8 cellular contexts compared by ENCODE assay signal in the genomic region with DNA sequence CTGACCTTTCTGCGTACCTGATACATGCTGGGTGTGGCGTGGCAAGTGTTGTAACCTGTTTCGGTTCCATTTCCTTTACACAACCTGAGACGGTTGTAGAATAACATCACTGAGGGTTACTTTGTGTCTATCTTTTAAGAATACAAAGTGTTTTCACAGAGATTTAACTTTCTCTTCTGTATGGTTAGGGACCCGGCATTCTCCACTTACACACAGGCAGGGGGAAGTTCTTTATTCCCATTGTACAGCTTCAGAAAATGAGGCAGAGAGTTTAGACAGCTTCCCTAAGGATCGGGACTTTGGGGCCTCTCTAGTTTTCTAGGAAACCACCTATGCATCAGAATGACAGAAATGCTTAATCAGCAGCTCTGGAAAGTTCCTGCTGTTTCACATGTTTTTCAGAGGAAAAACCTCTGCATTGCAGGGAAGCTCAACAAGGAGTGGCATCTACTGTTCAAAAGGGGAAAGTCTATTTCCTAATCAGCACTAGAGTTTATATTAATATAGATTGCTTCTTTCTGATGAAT. TPM values are rescaled to one million over a fixed set of nuclear protein-coding genes. Genes with fewer than 3 reads are reported as not detected.
DNase-seq lines count a peak whose midpoint lies in the region; ATAC-seq, FAIRE-seq and TF ChIP-seq lines count a peak whose summit lies in the region.

No MANE protein-coding gene starts in this region.

- H3K9me1 ChIP-seq in keratinocyte (ENCODE audit: control insufficient read depth, extremely low read depth, insufficient read depth, low read length): no peaks in the 10 kb centered on the region

- H3K4me2 ChIP-seq in keratinocyte (ENCODE audit: control insufficient read depth, extremely low read depth, insufficient read depth, low read depth, low read length): peak overlapping the region; percentile 89

- H3K9me3 Mint-ChIP-seq in activated naive CD8-positive, alpha-beta T cell (ENCODE audit: low read depth): no peaks in the 10 kb centered on the region
- H3K9me3 Mint-ChIP-seq in stimulated activated naive CD8-positive, alpha-beta T cell treated with anti-CD3 and anti-CD28 coated beads, Interleukin-15, Interleukin-2, amounts not matched to agents 100 ng/mL and 50 ng/mL, for 24 hours: no peaks in the 10 kb centered on the region

- ATAC-seq in HG03280 (IDR thresholded peaks at IDR 0.05; ENCODE audit: unreplicated experiment): peak; percentile 80

- peak overlapping the region; percentile 98 for H3K9ac ChIP-seq in keratinocyte (ENCODE audit: control insufficient read depth, extremely low read depth, insufficient read depth, low read length)

- peak overlapping the region; percentile 93 for H3K4me3 Mint-ChIP-seq in activated naive CD8-positive, alpha-beta T cell
- peak overlapping the region; percentile 85 for H3K4me3 Mint-ChIP-seq in stimulated activated naive CD8-positive, alpha-beta T cell treated with anti-CD3 and anti-CD28 coated beads, Interleukin-15, Interleukin-2, amounts not matched to agents 100 ng/mL and 50 ng/mL, for 24 hours

- dilution Hi-C loops in keratinocyte (cut with MboI; ENCODE audit: extremely low pct_ligation_motif_present, low sequenced_read_pairs): no loop called here

- H3K4me1 Mint-ChIP-seq in activated naive CD8-positive, alpha-beta T cell (ENCODE audit: low read depth): peaks cover 38% of the 10 kb centered on the region
- H3K4me1 Mint-ChIP-seq in stimulated activated naive CD8-positive, alpha-beta T cell treated with anti-CD3 and anti-CD28 coated beads, Interleukin-15, Interleukin-2, amounts not matched to agents 100 ng/mL and 50 ng/mL, for 24 hours (ENCODE audit: low read depth): peaks cover 59% of the 10 kb centered on the region

- no peaks in the 10 kb centered on the region for H3K9me3 ChIP-seq in keratinocyte (ENCODE audit: control insufficient read depth, low read depth, low read length)

- H3K27ac Mint-ChIP-seq in activated naive CD8-positive, alpha-beta T cell: peak overlapping the region; percentile 95
- H3K27ac Mint-ChIP-seq in stimulated activated naive CD8-positive, alpha-beta T cell treated with anti-CD3 and anti-CD28 coated beads, Interleukin-15, Interleukin-2, amounts not matched to agents 100 ng/mL and 50 ng/mL, for 24 hours: peak overlapping the region; percentile 93

- peaks cover 3% of the 10 kb centered on the region for H3K36me3 Mint-ChIP-seq in activated naive CD8-positive, alpha-beta T cell
- H3K36me3 Mint-ChIP-seq in stimulated activated naive CD8-positive, alpha-beta T cell treated with anti-CD3 and anti-CD28 coated beads, Interleukin-15, Interleukin-2, amounts not matched to agents 100 ng/mL and 50 ng/mL, for 24 hours (ENCODE audit: low read depth): peaks cover 3% of the 10 kb centered on the region

- H3K27ac ChIP-seq in keratinocyte (ENCODE audit: control insufficient read depth, insufficient read depth, low read length): peak overlapping the region; percentile 98

- H3K79me2 ChIP-seq in keratinocyte (ENCODE audit: control insufficient read depth, insufficient read depth, low read length): peaks cover 57% of the 10 kb centered on the region

- peaks cover 1 to 4% of the 10 kb centered on the region in 2 experiments for H3K36me3 ChIP-seq in keratinocyte (ENCODE audit: control insufficient read depth in 2 of 2, extremely low read depth in 1 of 2, insufficient read depth in 2 of 2, low read length in 2 of 2)

- peak overlapping the region; percentile 57 to 91 (median 75) for H3K4me3 ChIP-seq in keratinocyte (ENCODE audit: control insufficient read depth in 2 of 3, extremely low read depth in 1 of 3, insufficient read depth in 2 of 3, low read depth in 1 of 3, low read length in 3 of 3)

- H3K27me3 ChIP-seq in keratinocyte (ENCODE audit: control insufficient read depth, extremely low read depth, insufficient read depth, low read length): no peaks in the 10 kb centered on the region

- FAIRE-seq in keratinocyte (lab: Jason Lieb, UNC): peak; percentile 92

- no peak for TF ChIP-seq CTCF in keratinocyte (optimal IDR thresholded peaks at IDR 0.05 in 1 of 3, IDR thresholded peaks at IDR 0.05 in 1 of 3, conservative IDR thresholded peaks at IDR 0.05 in 1 of 3; ENCODE audit: extremely low read depth in 1 of 3, insufficient read depth in 2 of 3, low read length in 3 of 3)

- peaks cover 73% of the 10 kb centered on the region for H3K4me1 ChIP-seq in keratinocyte (ENCODE audit: control insufficient read depth, extremely low read depth, insufficient read depth, low read length)

- no peak overlapping the region for H2AFZ ChIP-seq in keratinocyte (ENCODE audit: control insufficient read depth, low read length)

- no peaks in the 10 kb centered on the region for H4K20me1 ChIP-seq in keratinocyte (ENCODE audit: control insufficient read depth, extremely low read depth, insufficient read depth, low read length)

- H3K27me3 Mint-ChIP-seq in activated naive CD8-positive, alpha-beta T cell: no peaks in the 10 kb centered on the region
- no peaks in the 10 kb centered on the region for H3K27me3 Mint-ChIP-seq in stimulated activated naive CD8-positive, alpha-beta T cell treated with anti-CD3 and anti-CD28 coated beads, Interleukin-15, Interleukin-2, amounts not matched to agents 100 ng/mL and 50 ng/mL, for 24 hours

- peak; percentile 76 for DNase-seq in CD1c-positive myeloid dendritic cell (ENCODE audit: extremely low spot score)
- peak; percentile 12 for DNase-seq in GM19240 (ENCODE audit: insufficient read length, low spot score)
- no peak for DNase-seq in keratinocyte (ENCODE audit: low read depth, low spot score)
- DNase-seq in NCI-H1930 (lab: John Stamatoyannopoulos, UW): no peak
- no peak for DNase-seq in NCI-H187 (lab: John Stamatoyannopoulos, UW)

RNA-seq across cellular contexts. Expression of gene CAST, which starts 41.3 kb away (rescaled TPM):
- 148 to 343 TPM (median 238 TPM) in 3 replicates for polyA plus RNA-seq in keratinocyte
- polyA plus RNA-seq in keratinocyte (2011; ENCODE audit: low read depth): 1,030 TPM
- 209 and 268 TPM in 2 replicates for polyA plus RNA-seq in keratinocyte (2011; cell fraction: cytosol; rRNA removed)
- 383 and 505 TPM in 2 replicates for polyA plus RNA-seq in keratinocyte (2011; cell fraction: nucleus; rRNA removed)
- 252 and 292 TPM in 2 replicates for polyA plus RNA-seq in keratinocyte (2012; ENCODE audit: low replicate concordance)
- 62.9 to 205 TPM (median 111 TPM) in 3 replicates for polyA minus RNA-seq in keratinocyte
- polyA minus RNA-seq in keratinocyte (2011; cell fraction: cytosol; rRNA and poly(A)+ RNA removed): 227 TPM
- 331 and 508 TPM in 2 replicates for polyA minus RNA-seq in keratinocyte (2011; cell fraction: nucleus; rRNA and poly(A)+ RNA removed)

Comparison
In these comparisons a context has a peak if more than half of its experiments do, and no peak if none do; other contexts are left out.
1. DNase-seq: peak in CD1c-positive myeloid dendritic cell (single experiment) and GM19240 (single experiment); none in keratinocyte (single experiment), NCI-H1930 (0 of 2) and NCI-H187 (0 of 2).